13 cellular contexts compared by ENCODE assay signal in the genomic region with DNA sequence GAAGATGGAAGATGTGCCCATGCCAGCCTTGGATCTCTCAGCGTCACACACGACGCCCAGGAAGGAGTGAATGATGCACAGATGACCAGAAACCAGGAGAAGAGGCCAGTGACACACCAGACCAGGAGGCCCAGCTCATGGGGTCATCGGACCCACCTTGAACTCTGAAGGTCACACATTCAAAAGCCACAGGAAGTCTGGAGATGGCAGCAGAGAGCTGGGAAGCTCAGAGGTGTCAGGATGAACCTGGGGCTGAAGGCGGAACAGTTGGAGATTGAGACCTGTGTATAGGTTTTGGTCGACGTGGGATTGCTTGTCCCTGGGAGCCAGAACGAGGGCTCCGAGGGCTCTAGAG.
"Had no signal": no experiment of that assay in that cellular context is flagged by ENCODE, and none has a peak within 500 bp of the region (broad histone marks: within the 10 kb centered on the region; RNA-seq: fewer than 3 reads in every experiment).

No MANE protein-coding gene starts in this region.

- H3K4me1 ChIP-seq: gastroesophageal sphincter, left lung, psoas muscle, suprapubic skin had no signal

- H3K27ac ChIP-seq: dorsolateral prefrontal cortex, gastroesophageal sphincter, left lung, psoas muscle, suprapubic skin had no signal

- ATAC-seq: gastroesophageal sphincter; left lung; natural killer cell treated with Interleukin-12 subunit alpha and Interleukin-12 subunit beta and Interleukin-15 and Interleukin-18, amount 100 ng/mL, for 72 hours; psoas muscle; sciatic nerve had no signal

- H3K9me3 ChIP-seq: gastroesophageal sphincter, left lung, psoas muscle, suprapubic skin had no signal

- DNase-seq: activated effector memory CD4-positive, alpha-beta T cell treated with Interleukin-2 at 50 U/mL for 16 hours; activated naive CD4-positive, alpha-beta T cell treated with anti-CD3 and anti-CD28 coated beads, Interleukin-2, amount 50 U/mL, for 16 hours; erythroblast; mesenchymal stem cell; nucleus accumbens; T-helper 2 cell had no signal

- H3K27me3 ChIP-seq: dorsolateral prefrontal cortex, gastroesophageal sphincter, left lung, suprapubic skin had no signal

- H3K4me3 ChIP-seq: dorsolateral prefrontal cortex, gastroesophageal sphincter, left lung, psoas muscle, suprapubic skin had no signal
